8 cellular contexts compared by ENCODE assay signal in the genomic region with DNA sequence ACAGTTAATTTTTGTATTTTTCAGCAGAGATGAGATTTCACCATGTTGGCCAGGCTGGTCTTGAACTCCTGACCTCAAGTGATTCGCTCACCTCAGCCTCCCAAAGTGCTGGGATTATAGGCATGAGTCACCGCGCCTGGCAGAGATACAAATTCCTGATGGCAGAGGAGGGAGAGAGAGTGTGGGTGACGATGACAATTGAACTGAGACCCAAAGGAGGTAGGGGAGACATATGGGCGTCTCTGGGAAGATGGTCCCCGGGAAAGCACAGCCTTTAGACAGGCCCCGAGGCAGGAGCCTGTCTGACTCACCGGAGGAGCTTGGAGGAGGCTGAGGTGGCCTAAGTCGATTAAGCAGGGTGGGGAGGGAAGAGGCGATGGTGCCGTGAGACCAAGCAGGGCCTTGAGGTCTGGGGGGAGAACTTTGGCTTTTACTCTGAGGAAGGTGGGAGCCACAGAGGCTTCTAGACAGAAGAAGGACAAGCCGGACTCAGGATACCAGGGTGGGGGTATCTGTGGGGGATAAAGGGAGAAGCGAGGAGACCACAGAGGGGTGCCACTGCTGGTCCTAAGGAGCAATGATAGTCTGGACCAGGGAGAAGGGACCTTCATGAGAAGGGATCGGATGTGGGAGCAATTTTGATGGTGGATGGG. TPM values are rescaled to one million over a fixed set of nuclear protein-coding genes. Genes with fewer than 3 reads are reported as not detected.
DNase-seq lines count a peak whose midpoint lies in the region; ATAC-seq lines count a peak whose summit lies in the region.

No MANE protein-coding gene starts in this region.

- intact Hi-C loops in activated CD4-positive, alpha-beta T cell treated with anti-CD3 and anti-CD28 coated beads for 36 hours (cut with DNase I, micrococcal nuclease), result no loop called here

- H3K9me3 Mint-ChIP-seq in activated CD4-positive, alpha-beta T cell treated with anti-CD3 and anti-CD28 coated beads for 36 hours (ENCODE audit: low read depth), result no peaks in the 10 kb centered on the region

- CTCF ChIA-PET in activated CD4-positive, alpha-beta T cell treated with anti-CD3 and anti-CD28 coated beads for 36 hours (lab: Charles Lee), result interaction anchor here (1.4 kb wide), 1 partner anchor 38 kb away, joined by 12 read pairs; the partner anchor contains the start of gene ARRDC2

- H3K4me3 Mint-ChIP-seq in activated CD4-positive, alpha-beta T cell treated with anti-CD3 and anti-CD28 coated beads for 36 hours, result no peak overlapping the region

- peak overlapping the region; percentile 42 for H3K27ac Mint-ChIP-seq in activated CD4-positive, alpha-beta T cell treated with anti-CD3 and anti-CD28 coated beads for 36 hours

- H3K27me3 Mint-ChIP-seq in activated CD4-positive, alpha-beta T cell treated with anti-CD3 and anti-CD28 coated beads for 36 hours, result peaks cover 7% of the 10 kb centered on the region

- no peak for ATAC-seq in activated CD4-positive, alpha-beta T cell treated with anti-CD3 and anti-CD28 coated beads for 36 hours
- no peak for ATAC-seq in stimulated activated naive CD8-positive, alpha-beta T cell treated with anti-CD3 and anti-CD28 coated beads, Interleukin-15, Interleukin-2, amounts not matched to agents 100 U/mL and 50 U/mL, for 24 hours
- no peak for ATAC-seq in GM19397 (IDR thresholded peaks at IDR 0.05; ENCODE audit: unreplicated experiment)
- ATAC-seq in GM19395 (IDR thresholded peaks at IDR 0.05; ENCODE audit: unreplicated experiment), result no peak

- H3K4me1 Mint-ChIP-seq in activated CD4-positive, alpha-beta T cell treated with anti-CD3 and anti-CD28 coated beads for 36 hours, result peaks cover 44% of the 10 kb centered on the region

- H3K36me3 Mint-ChIP-seq in activated CD4-positive, alpha-beta T cell treated with anti-CD3 and anti-CD28 coated beads for 36 hours (ENCODE audit: low read depth), result no peaks in the 10 kb centered on the region

- peak; percentile 51 for DNase-seq in activated CD4-positive, alpha-beta T cell treated with anti-CD3 and anti-CD28 coated beads for 36 hours
- DNase-seq in activated CD4-positive, alpha-beta T cell treated with anti-CD3 and anti-CD28 coated beads, Interleukin-2, amount 50 U/mL, for 1 hour, result no peak
- peak; percentile 99 for DNase-seq in RPMI7951 (ENCODE audit: low read depth)
- peak; percentile 58 for DNase-seq in fibroblast of peridontal ligament (ENCODE audit: extremely low read depth)
- peak; percentile 39 for DNase-seq in stimulated activated naive CD8-positive, alpha-beta T cell treated with anti-CD3 and anti-CD28 coated beads, Interleukin-15, Interleukin-2, amounts not matched to agents 100 U/mL and 50 U/mL, for 24 hours
- DNase-seq in NCI-H1105 treated with DMSO at 0.1 percent for 48 hours (lab: John Stamatoyannopoulos, UW), result no peak

- POLR2A ChIA-PET in activated CD4-positive, alpha-beta T cell treated with anti-CD3 and anti-CD28 coated beads for 36 hours (lab: Charles Lee), result interaction anchor here (1.0 kb wide), 1 partner anchor 10 kb away, joined by 3 read pairs; no protein-coding TSS in a partner anchor

RNA-seq across cellular contexts. Expression of gene ARRDC2, which starts 38.2 kb away (rescaled TPM):
- total RNA-seq in activated CD4-positive, alpha-beta T cell treated with anti-CD3 and anti-CD28 coated beads for 36 hours, result 10 to 100 TPM; 13.5 to 21.7 TPM
- total RNA-seq in RPMI7951 (2014; rRNA removed; shearing (Covaris generic)), result 8.8 and 11.3 TPM in 2 replicates

RNA-seq across cellular contexts. Expression of gene IL12RB1, which starts 40.5 kb away (rescaled TPM):
- 10 to 100 TPM; 17.2 to 20.0 TPM for total RNA-seq in activated CD4-positive, alpha-beta T cell treated with anti-CD3 and anti-CD28 coated beads for 36 hours
- 2.3 and 4.3 TPM in 2 replicates for total RNA-seq in RPMI7951 (2014; rRNA removed; shearing (Covaris generic))

RNA-seq across cellular contexts. Expression of gene MAST3, which starts 51.4 kb away (rescaled TPM):
- 10 to 100 TPM; 17.4 to 20.1 TPM for total RNA-seq in activated CD4-positive, alpha-beta T cell treated with anti-CD3 and anti-CD28 coated beads for 36 hours
- total RNA-seq in RPMI7951 (2014; rRNA removed; shearing (Covaris generic)), result 2.1 and 2.6 TPM in 2 replicates

Comparison
In these comparisons a context has a peak if more than half of its experiments do, and no peak if none do; other contexts are left out.
1. DNase-seq: peak in activated CD4-positive, alpha-beta T cell treated with anti-CD3 and anti-CD28 coated beads for 36 hours (single experiment), RPMI7951 (single experiment), fibroblast of peridontal ligament (single experiment) and stimulated activated naive CD8-positive, alpha-beta T cell treated with anti-CD3 and anti-CD28 coated beads, Interleukin-15, Interleukin-2, amounts not matched to agents 100 U/mL and 50 U/mL, for 24 hours (single experiment); none in activated CD4-positive, alpha-beta T cell treated with anti-CD3 and anti-CD28 coated beads, Interleukin-2, amount 50 U/mL, for 1 hour (single experiment) and NCI-H1105 treated with DMSO at 0.1 percent for 48 hours (single experiment).